In the genomic region with DNA sequence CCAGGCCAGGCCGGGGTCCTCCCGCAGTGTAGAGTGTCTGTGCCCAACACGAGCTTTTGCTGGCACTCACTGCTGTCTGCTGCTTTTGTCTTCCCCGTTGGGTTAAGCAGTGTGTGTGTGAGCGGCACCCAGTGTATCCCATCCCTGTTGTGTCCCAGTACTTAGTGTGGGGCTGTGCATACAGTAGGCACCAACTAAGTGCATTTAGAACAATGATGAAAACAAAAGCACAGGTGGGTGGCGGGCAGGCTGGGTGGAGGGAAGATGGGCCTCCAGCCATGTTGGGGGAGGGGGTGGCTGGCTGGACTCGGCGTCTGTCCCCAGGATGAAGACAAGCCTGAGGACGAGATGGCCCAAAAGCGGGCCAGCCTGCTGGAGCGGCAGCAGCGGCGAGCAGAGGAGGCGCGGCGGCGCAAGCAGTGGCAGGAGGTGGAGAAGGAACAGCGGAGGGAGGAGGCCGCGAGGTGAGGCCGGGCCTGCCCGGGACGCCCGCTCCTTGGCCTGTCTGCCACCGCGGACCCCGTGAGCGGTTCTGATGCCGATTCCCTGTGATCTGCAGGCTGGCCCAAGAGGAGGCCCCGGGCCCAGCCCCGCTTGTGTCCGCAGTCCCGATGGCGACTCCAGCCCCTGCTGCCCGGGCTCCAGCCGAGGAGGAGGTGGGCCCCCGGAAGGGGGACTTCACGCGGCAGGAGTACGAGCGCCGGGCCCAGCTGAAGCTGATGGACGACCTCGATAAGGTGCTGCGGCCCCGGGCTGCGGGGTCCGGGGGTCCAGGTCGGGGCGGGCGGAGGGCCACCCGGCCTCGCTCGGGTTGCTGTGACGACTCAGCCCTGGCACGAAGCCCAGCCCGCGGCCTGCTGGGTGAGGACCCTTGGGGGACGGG, we compare ENCODE assay signal across 1 cellular context.
TF ChIP-seq lines count a peak whose summit lies in the region.

No MANE protein-coding gene starts in this region.

TF ChIP-seq in K562, 482 proteins besides CTCF, POLR2A, EP300 and RAD21:
- TF ChIP-seq POLR2G (IDR thresholded peaks at IDR 0.05; ENCODE audit: low read depth, low read length) (0 out of 2 replicates have a peak, but pooled peaks have one; percentile 20), ZBTB33 (CRISPR knock-in tag; IDR thresholded peaks at IDR 0.05) (0 out of 2 replicates have a peak, but pooled peaks have one; percentile 31), ZNF354B (CRISPR knock-in tag; IDR thresholded peaks at IDR 0.05) (no peak), TFAP4 (CRISPR knock-in tag; IDR thresholded peaks at IDR 0.05; ENCODE audit: borderline replicate concordance) (peak; percentile 44; the same call in 1 of the 2 replicates), KAT7 (CRISPR knock-in tag; IDR thresholded peaks at IDR 0.05; ENCODE audit: borderline replicate concordance) (no peak), ZKSCAN8 (CRISPR knock-in tag; IDR thresholded peaks at IDR 0.05) (peak; percentile 99), E2F6 (IDR thresholded peaks at IDR 0.05; ENCODE audit: borderline replicate concordance in 1 of 2, extremely low read depth in 1 of 2, insufficient read depth in 1 of 2, insufficient read length in 1 of 2, low read depth in 1 of 2, low read length in 1 of 2, poor library complexity in 1 of 2, severe bottlenecking in 1 of 2) (peak in 1 of 2 experiments; percentile 16), PHB (CRISPR knock-in tag; IDR thresholded peaks at IDR 0.05) (no peak), MLX (CRISPR knock-in tag; conservative IDR thresholded peaks at IDR 0.05) (no peak), NRF1 (conservative IDR thresholded peaks at IDR 0.05 in 1 of 2, IDR thresholded peaks at IDR 0.05 in 1 of 2) (peak; percentile 34 to 55; a peak in 3 of 4 replicates), NR4A1 (CRISPR knock-in tag; IDR thresholded peaks at IDR 0.05) (no peak), NR4A1 (tag; IDR thresholded peaks at IDR 0.05) (no peak), CXXC5 (CRISPR knock-in tag; IDR thresholded peaks at IDR 0.05) (0 out of 2 replicates have a peak, but pooled peaks have one; percentile 25), ZNF668 (CRISPR knock-in tag; IDR thresholded peaks at IDR 0.05) (no peak), ZFP36 (IDR thresholded peaks at IDR 0.05; ENCODE audit: low read depth, low read length, partially characterized antibody) (peak; percentile 8), DACH1 (IDR thresholded peaks at IDR 0.05; ENCODE audit: partially characterized antibody) (no peak), ASH1L (IDR thresholded peaks at IDR 0.05; ENCODE audit: borderline replicate concordance, low read depth, partially characterized antibody) (no peak), GATA2 (CRISPR knock-in tag; IDR thresholded peaks at IDR 0.05) (no peak), HSF4 (CRISPR knock-in tag; IDR thresholded peaks at IDR 0.05; ENCODE audit: borderline replicate concordance) (no peak), ZNF699 (CRISPR knock-in tag; IDR thresholded peaks at IDR 0.05; ENCODE audit: insufficient replicate concordance) (no peak), TAF7 (tag; IDR thresholded peaks at IDR 0.05) (no peak)
